ENCODE assay signal across 16 cellular contexts in genomic region chr5:131563434-131564228, GRCh38.
DNase-seq lines count a peak whose midpoint lies in the region; ATAC-seq and TF ChIP-seq lines count a peak whose summit lies in the region.
"Had no signal": no experiment of that assay in that cellular context is flagged by ENCODE, and none has a peak within 500 bp of the region (broad histone marks: within the 10 kb centered on the region; RNA-seq: fewer than 3 reads in every experiment).

No MANE protein-coding gene starts in this region.

- no peaks in the 10 kb centered on the region for H3K9me3 Mint-ChIP-seq in neural crest cell
- no peaks in the 10 kb centered on the region for H3K9me3 Mint-ChIP-seq in immature natural killer cell

- peaks cover 5% of the 10 kb centered on the region for H3K36me3 ChIP-seq in DND-41 (ENCODE audit: insufficient read depth, low read length)
- H3K36me3 ChIP-seq in HUES48 (ENCODE audit: control insufficient read depth, insufficient read depth, low read length): peaks cover 2% of the 10 kb centered on the region; the same call in 1 of the 2 replicates
- H3K36me3 ChIP-seq in brain microvascular endothelial cell (replicated peaks): peaks cover 3% of the 10 kb centered on the region
- H3K36me3 ChIP-seq: HAP-1 had no signal

- H3K27ac Mint-ChIP-seq in neural crest cell (ENCODE audit: unreplicated experiment) (no peak overlapping the region), immature natural killer cell (peak overlapping the region in 3 of 6 donors; percentile 10 to 70 (median 33))

- H3K9me3 ChIP-seq in DND-41 (ENCODE audit: insufficient read depth, low read length, severe bottlenecking) (no peaks in the 10 kb centered on the region), HUES48 (ENCODE audit: control insufficient read depth, insufficient read depth, low read length) (no peaks in the 10 kb centered on the region)
- H3K9me3 ChIP-seq: HAP-1 had no signal

- TF ChIP-seq CTCF in DND-41 (IDR thresholded peaks at IDR 0.05; ENCODE audit: borderline replicate concordance, extremely low read depth, low read length, poor library complexity, severe bottlenecking) (peak; percentile 16), brain microvascular endothelial cell (IDR thresholded peaks at IDR 0.05; ENCODE audit: low read depth, low read length, missing control alignments) (peak; percentile 27), neural crest cell (conservative IDR thresholded peaks at IDR 0.05) (peak; percentile 36)

- in situ Hi-C loops in brain microvascular endothelial cell (cut with HindIII; ENCODE audit: low pct_ligation_motif_present, low sequenced_read_pairs): no loop called here

- H3K4me1 ChIP-seq in DND-41 (ENCODE audit: insufficient read depth, low read length): no peaks in the 10 kb centered on the region
- peaks cover 16% of the 10 kb centered on the region for H3K4me1 ChIP-seq in HUES48 (ENCODE audit: control insufficient read depth, insufficient read depth, low read length)
- H3K4me1 ChIP-seq: HAP-1 had no signal

- H3K9ac ChIP-seq in DND-41 (ENCODE audit: low read depth, low read length) (no peak overlapping the region), HUES48 (ENCODE audit: low read depth, low read length) (no peak overlapping the region)
- H3K9ac ChIP-seq: KMS-11 had no signal

- H3K27ac ChIP-seq in DND-41 (ENCODE audit: low read length) (no peak overlapping the region), HUES48 (ENCODE audit: low read depth, low read length) (peak overlapping the region; percentile 31), brain microvascular endothelial cell (no peak overlapping the region)
- H3K27ac ChIP-seq: KMS-11 had no signal

- no peak overlapping the region for H2AFZ ChIP-seq in DND-41 (ENCODE audit: low read depth, low read length)

- DNase-seq in DND-41 (no peak), brain microvascular endothelial cell (no peak), neural crest cell (ENCODE audit: low read depth, low spot score) (no peak), immature natural killer cell (no peak), HK-2 (ENCODE audit: unreplicated experiment) (no peak)
- DNase-seq in activated CD4-positive, CD25-positive, alpha-beta regulatory T cell (lab: John Stamatoyannopoulos, UW): no peak
- DNase-seq: activated CD4-positive, alpha-beta T cell treated with anti-CD3 and anti-CD28 coated beads, Interleukin-2, amount 50 U/mL, for 48 hours; C1 segment of cervical spinal cord; central memory CD4-positive, alpha-beta T cell; EL; mammary epithelial cell; NCI-H1417 treated with DMSO at 0.1 percent for 48 hours; NCI-H345 had no signal

- H4K20me1 ChIP-seq in DND-41 (ENCODE audit: insufficient read depth, low read length): peaks cover 3% of the 10 kb centered on the region; the same call in 1 of the 2 replicates

- H3K4me1 Mint-ChIP-seq in neural crest cell: peaks cover 10% of the 10 kb centered on the region
- peaks cover 7 to 25% of the 10 kb centered on the region in 2 donors for H3K4me1 Mint-ChIP-seq in immature natural killer cell

- H3K36me3 Mint-ChIP-seq in neural crest cell (ENCODE audit: low read depth): peaks cover 5% of the 10 kb centered on the region
- H3K36me3 Mint-ChIP-seq in immature natural killer cell: peaks cover 5 to 11% (median 10%) of the 10 kb centered on the region in 3 donors

- no peak overlapping the region for H3K4me2 ChIP-seq in DND-41 (ENCODE audit: insufficient read depth, low read length)
- H3K4me2 ChIP-seq: KMS-11 had no signal

- peaks cover 9% of the 10 kb centered on the region; the same call in 1 of the 2 replicates for H3K79me2 ChIP-seq in DND-41 (ENCODE audit: insufficient read depth, low read length)

- no peak overlapping the region for H3K4me3 ChIP-seq in DND-41 (ENCODE audit: low read depth in 1 of 2, low read length in 2 of 2)
- no peak overlapping the region for H3K4me3 ChIP-seq in HUES48 (ENCODE audit: low read depth, low read length)
- H3K4me3 ChIP-seq in brain microvascular endothelial cell (ENCODE audit: low read depth, low read length): no peak overlapping the region
- H3K4me3 ChIP-seq: HAP-1 had no signal

- no peak for ATAC-seq in DND-41 (ENCODE audit: insufficient read depth, low read depth)

- H3K27me3 ChIP-seq in DND-41 (ENCODE audit: insufficient read depth, low read length, poor library complexity) (no peaks in the 10 kb centered on the region), HUES48 (ENCODE audit: control insufficient read depth, insufficient read depth, low read length) (no peaks in the 10 kb centered on the region), brain microvascular endothelial cell (replicated peaks) (no peaks in the 10 kb centered on the region)

- H3K4me3 Mint-ChIP-seq in neural crest cell (no peak overlapping the region), immature natural killer cell (no peak overlapping the region)

- H3K27me3 Mint-ChIP-seq in neural crest cell (ENCODE audit: low read depth): no peaks in the 10 kb centered on the region
- H3K27me3 Mint-ChIP-seq in immature natural killer cell (ENCODE audit: low read depth in 3 of 3): peaks cover 0 to 2% (median 0%) of the 10 kb centered on the region in 3 donors
